2 cellular contexts compared by ENCODE assay signal in the genomic region with DNA sequence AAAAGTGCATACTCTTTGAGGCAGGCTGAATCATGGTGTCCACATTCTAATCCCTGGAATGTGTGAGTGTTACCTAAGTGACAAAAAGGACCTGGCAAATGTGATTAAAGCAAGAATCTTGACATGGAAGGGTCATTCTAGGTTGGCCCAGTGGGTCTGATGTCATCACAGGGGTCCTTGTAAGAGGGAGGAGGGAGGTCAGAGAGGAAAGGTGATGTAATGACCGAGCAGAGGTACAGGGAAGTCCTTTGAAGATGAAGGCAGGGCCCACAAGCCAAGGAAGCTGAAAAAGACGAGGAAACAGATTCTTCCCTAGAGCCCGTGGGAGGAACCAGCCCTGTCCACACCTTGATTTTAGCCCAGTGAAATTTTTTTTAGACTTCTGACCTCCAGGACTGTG.
TF ChIP-seq lines count a peak whose summit lies in the region.

No MANE protein-coding gene starts in this region.

TF ChIP-seq in HEK293, 187 proteins besides CTCF, POLR2A, EP300 and RAD21:
- TF ChIP-seq ATF2 (tag by site-specific recombination; IDR thresholded peaks at IDR 0.05; ENCODE audit: low read depth) = 0 out of 2 replicates have a peak, but pooled peaks have one; percentile 48
- TF ChIP-seq ZFHX2 (tag by site-specific recombination; conservative IDR thresholded peaks at IDR 0.05) = no peak

TF ChIP-seq in K562, 482 proteins besides CTCF, POLR2A, EP300 and RAD21 (continued from another document):
- TF ChIP-seq, protein P1, sequence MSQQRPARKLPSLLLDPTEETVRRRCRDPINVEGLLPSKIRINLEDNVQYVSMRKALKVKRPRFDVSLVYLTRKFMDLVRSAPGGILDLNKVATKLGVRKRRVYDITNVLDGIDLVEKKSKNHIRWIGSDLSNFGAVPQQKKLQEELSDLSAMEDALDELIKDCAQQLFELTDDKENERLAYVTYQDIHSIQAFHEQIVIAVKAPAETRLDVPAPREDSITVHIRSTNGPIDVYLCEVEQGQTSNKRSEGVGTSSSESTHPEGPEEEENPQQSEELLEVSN (IDR thresholded peaks at IDR 0.05; ENCODE audit: borderline replicate concordance in 1 of 2, extremely low read depth in 1 of 2, insufficient read depth in 1 of 2, insufficient read length in 1 of 2, low read depth in 1 of 2, low read length in 1 of 2, poor library complexity in 1 of 2, severe bottlenecking in 1 of 2) = no peak
- TF ChIP-seq CHD7 (IDR thresholded peaks at IDR 0.05; ENCODE audit: low read depth, low read length) (no peak), CXXC5 (CRISPR knock-in tag; IDR thresholded peaks at IDR 0.05) (no peak), ATF3 (IDR thresholded peaks at IDR 0.05) (peak; percentile 52; the same call in 1 of the 2 replicates), ATF3 (CRISPR knock-in tag; conservative IDR thresholded peaks at IDR 0.05) (no peak), ILF3 (IDR thresholded peaks at IDR 0.05; ENCODE audit: borderline replicate concordance) (no peak)
